ENCODE assay signal across 1 cellular context in genomic region chr17:14815079-14815478, GRCh38.
TF ChIP-seq lines count a peak whose summit lies in the region.

No MANE protein-coding gene starts in this region.

TF ChIP-seq in HepG2, 621 proteins besides CTCF, POLR2A, EP300 and RAD21 (continued from another document):
- TF ChIP-seq, protein P1, sequence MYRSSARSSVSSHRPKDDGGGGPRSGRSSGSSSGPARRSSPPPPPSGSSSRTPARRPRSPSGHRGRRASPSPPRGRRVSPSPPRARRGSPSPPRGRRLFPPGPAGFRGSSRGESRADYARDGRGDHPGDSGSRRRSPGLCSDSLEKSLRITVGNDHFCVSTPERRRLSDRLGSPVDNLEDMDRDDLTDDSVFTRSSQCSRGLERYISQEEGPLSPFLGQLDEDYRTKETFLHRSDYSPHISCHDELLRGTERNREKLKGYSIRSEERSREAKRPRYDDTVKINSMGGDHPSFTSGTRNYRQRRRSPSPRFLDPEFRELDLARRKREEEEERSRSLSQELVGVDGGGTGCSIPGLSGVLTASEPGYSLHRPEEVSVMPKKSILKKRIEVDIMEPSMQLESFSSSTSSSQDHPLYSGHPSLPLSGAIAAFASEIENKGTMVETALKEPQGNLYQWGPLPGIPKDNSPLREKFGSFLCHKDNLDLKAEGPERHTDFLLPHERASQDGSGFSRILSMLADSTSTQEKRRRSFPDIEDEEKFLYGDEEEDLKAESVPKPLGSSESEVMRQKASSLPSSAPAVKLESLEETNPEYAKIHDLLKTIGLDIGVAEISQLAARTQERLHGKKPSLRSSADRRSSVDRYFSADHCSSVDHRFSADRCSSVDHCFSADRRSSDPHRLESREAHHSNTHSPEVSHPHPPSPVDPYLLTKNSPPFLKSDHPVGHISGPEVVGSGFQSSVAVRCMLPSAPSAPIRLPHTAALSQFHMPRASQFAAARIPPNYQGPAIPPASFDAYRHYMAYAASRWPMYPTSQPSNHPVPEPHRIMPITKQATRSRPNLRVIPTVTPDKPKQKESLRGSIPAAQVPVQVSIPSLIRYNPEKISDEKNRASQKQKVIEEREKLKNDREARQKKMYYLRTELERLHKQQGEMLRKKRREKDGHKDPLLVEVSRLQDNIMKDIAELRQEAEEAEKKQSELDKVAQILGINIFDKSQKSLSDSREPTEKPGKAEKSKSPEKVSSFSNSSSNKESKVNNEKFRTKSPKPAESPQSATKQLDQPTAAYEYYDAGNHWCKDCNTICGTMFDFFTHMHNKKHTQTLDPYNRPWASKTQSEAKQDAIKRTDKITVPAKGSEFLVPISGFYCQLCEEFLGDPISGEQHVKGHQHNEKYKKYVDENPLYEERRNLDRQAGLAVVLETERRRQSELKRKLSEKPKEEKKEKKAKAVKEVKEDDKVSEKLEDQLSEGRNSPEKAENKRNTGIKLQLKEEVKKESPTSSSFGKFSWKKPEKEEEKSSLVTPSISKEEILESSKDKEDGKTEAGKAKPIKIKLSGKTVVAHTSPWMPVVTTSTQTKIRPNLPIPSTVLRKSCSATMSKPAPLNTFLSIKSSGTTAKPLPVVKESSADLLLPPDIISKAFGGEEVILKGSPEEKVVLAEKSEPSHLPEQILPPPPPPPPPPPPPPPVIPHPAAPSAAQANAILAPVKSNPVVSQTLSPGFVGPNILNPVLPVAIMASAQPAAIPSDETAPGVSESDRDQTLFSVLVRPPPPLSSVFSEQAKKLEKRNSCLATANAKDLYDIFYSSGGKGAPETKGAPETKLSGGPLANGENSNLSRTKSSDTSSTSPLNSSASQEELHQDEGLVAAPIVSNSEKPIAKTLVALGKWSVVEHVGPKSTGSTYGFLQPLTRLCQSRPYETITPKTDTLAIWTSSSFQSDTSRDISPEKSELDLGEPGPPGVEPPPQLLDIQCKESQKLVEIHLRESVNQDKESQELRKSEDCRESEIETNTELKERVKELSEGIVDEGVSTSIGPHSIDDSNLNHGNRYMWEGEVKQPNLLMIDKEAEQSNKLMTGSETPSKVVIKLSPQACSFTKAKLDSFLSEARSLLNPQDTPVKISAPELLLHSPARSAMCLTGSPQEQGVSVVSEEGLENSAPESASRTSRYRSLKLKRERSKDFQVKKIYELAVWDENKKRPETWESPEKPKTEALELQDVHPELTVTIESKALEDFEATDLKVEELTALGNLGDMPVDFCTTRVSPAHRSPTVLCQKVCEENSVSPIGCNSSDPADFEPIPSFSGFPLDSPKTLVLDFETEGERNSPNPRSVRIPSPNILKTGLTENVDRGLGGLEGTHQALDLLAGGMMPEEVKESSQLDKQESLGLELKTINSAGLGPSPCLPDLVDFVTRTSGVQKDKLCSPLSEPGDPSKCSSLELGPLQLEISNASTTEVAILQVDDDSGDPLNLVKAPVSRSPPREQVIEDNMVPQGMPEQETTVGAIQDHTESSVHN (CRISPR knock-in tag; IDR thresholded peaks at IDR 0.05) = no peak
- no peak for TF ChIP-seq ZNF564 (CRISPR knock-in tag; IDR thresholded peaks at IDR 0.05)
- no peak for TF ChIP-seq KDM5B (CRISPR knock-in tag; IDR thresholded peaks at IDR 0.05; ENCODE audit: borderline replicate concordance)
- no peak for TF ChIP-seq CBX5 (CRISPR knock-in tag; IDR thresholded peaks at IDR 0.05; ENCODE audit: borderline replicate concordance)
- TF ChIP-seq ZBTB46 (CRISPR knock-in tag; IDR thresholded peaks at IDR 0.05; ENCODE audit: borderline replicate concordance) = no peak
- no peak for TF ChIP-seq GABPB1 (CRISPR knock-in tag; IDR thresholded peaks at IDR 0.05)
- no peak for TF ChIP-seq ZBTB3 (CRISPR knock-in tag; IDR thresholded peaks at IDR 0.05; ENCODE audit: borderline replicate concordance, low read depth)
- no peak for TF ChIP-seq NR2F6 (IDR thresholded peaks at IDR 0.05)
- no peak for TF ChIP-seq NR2F6 (CRISPR knock-in tag; IDR thresholded peaks at IDR 0.05)
- no peak for TF ChIP-seq EED (CRISPR knock-in tag; IDR thresholded peaks at IDR 0.05)
- no peak for TF ChIP-seq ZBTB10 (CRISPR knock-in tag; IDR thresholded peaks at IDR 0.05; ENCODE audit: borderline replicate concordance)
- no peak for TF ChIP-seq FOXA3 (CRISPR knock-in tag; IDR thresholded peaks at IDR 0.05)
- TF ChIP-seq ETV5 (CRISPR knock-in tag; IDR thresholded peaks at IDR 0.05; ENCODE audit: borderline replicate concordance) = no peak
- TF ChIP-seq ZNF747 (CRISPR knock-in tag; IDR thresholded peaks at IDR 0.05; ENCODE audit: borderline replicate concordance) = no peak
